Comparison of ENCODE assay signal across 1 cellular context in genomic region chr19:1387684-1388636, GRCh38.
TF ChIP-seq lines count a peak whose summit lies in the region.

No MANE protein-coding gene starts in this region.

TF ChIP-seq in K562, 482 proteins besides CTCF, POLR2A, EP300 and RAD21:
- TF ChIP-seq POLR2G (IDR thresholded peaks at IDR 0.05; ENCODE audit: low read depth, low read length) (peak; percentile 42; the same call in 1 of the 2 replicates), RBFOX2 (IDR thresholded peaks at IDR 0.05; ENCODE audit: low read depth, low read length) (peak; percentile 27; the same call in 1 of the 2 replicates), SMARCA5 (IDR thresholded peaks at IDR 0.05) (no peak), PCBP1 (IDR thresholded peaks at IDR 0.05; ENCODE audit: low read depth, low read length, poor library complexity, severe bottlenecking) (peak; percentile 40), MAFK (IDR thresholded peaks at IDR 0.05; ENCODE audit: low read length) (no peak)
